In the genomic region with DNA sequence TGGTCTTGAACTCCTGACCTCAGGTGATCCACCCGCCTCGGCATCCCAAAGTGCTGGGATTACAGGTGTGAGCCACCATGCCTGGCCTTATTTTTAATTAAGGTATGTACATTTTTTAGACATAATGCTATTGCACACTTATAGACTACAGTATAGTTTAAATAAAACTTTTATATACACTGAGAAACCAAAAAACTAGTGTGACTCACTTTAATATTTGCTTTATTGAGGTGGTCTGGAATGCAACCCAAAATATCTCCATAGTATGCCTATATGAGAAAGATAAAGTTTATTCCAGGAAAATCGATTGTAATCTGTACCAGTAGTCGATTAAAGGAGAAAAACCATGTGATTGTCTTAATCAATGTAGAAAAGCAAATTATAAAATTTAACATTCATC, we compare ENCODE assay signal across 35 cellular contexts.
A peak's percentile ranks its signal among the peaks of the same experiment; 100 is the strongest.
DNase-seq lines count a peak whose midpoint lies in the region; ATAC-seq and TF ChIP-seq lines count a peak whose summit lies in the region.
"Had no signal": no experiment of that assay in that cellular context is flagged by ENCODE, and none has a peak within 500 bp of the region (broad histone marks: within the 10 kb centered on the region; RNA-seq: fewer than 3 reads in every experiment).

No MANE protein-coding gene starts in this region.

- TF ChIP-seq CTCF in natural killer cell (IDR thresholded peaks at IDR 0.05) = no peak
- TF ChIP-seq CTCF in PC-3 (conservative IDR thresholded peaks at IDR 0.05; ENCODE audit: low read depth, low read length) = no peak
- no peak for TF ChIP-seq CTCF in Panc1 (IDR thresholded peaks at IDR 0.05)

- H3K9me2 ChIP-seq in PC-3 (replicated peaks; ENCODE audit: low read length) = 0 out of 2 replicates have a peak, but pooled peaks cover 3% of the 10 kb centered on the region

- in situ Hi-C loops in Panc1 (cut with HindIII; ENCODE audit: low pct_unique_long_range_greater_than_20kb, low sequenced_read_pairs) = no loop called here

- ATAC-seq in natural killer cell (no peak), PC-3 (peak; percentile 83), Panc1 (no peak), T-helper 17 cell (no peak), GM18498 (IDR thresholded peaks at IDR 0.05; ENCODE audit: unreplicated experiment) (no peak)
- ATAC-seq in natural killer cell treated with Interleukin-12 subunit alpha and Interleukin-12 subunit beta and Interleukin-15 and Interleukin-18, amount 100 ng/mL, for 72 hours = no peak
- ATAC-seq: A549; CD8-positive, alpha-beta T cell had no signal

- H3K27ac ChIP-seq in PC-3 (ENCODE audit: low read length) (0 out of 2 replicates have a peak overlapping the region, but pooled peaks have one; percentile 9), Panc1 (ENCODE audit: low read length) (peak overlapping the region; percentile 100; the same call in 1 of the 2 replicates)
- H3K27ac ChIP-seq: 22Rv1; A549; BLaER1; BLaER1 treated with 17β-estradiol and CSF1 and Interleukin-3, amounts not matched to agents 10 nM and 100 nM; C4-2B had no signal

- no peaks in the 10 kb centered on the region for H3K36me3 ChIP-seq in PC-3 (ENCODE audit: low read depth, low read length)
- no peaks in the 10 kb centered on the region for H3K36me3 ChIP-seq in Panc1 (ENCODE audit: control insufficient read depth, insufficient read depth, low read length)
- H3K36me3 ChIP-seq: BE2C; BLaER1; BLaER1 treated with 17β-estradiol and CSF1 and Interleukin-3, amounts not matched to agents 10 nM and 100 nM had no signal

- no peak overlapping the region for H2AFZ ChIP-seq in PC-3 (ENCODE audit: low read length)

- H3K4me1 ChIP-seq in PC-3 (ENCODE audit: insufficient read depth, low read length) = peaks cover 21% of the 10 kb centered on the region
- H3K4me1 ChIP-seq in Panc1 (ENCODE audit: control insufficient read depth, insufficient read depth, low read length) = peaks cover 9% of the 10 kb centered on the region
- H3K4me1 ChIP-seq: BE2C had no signal

- no peak for DNase-seq in natural killer cell
- no peak for DNase-seq in natural killer cell treated with Interleukin-12 subunit alpha and Interleukin-12 subunit beta and Interleukin-15 and Interleukin-18, amount 100 ng/mL, for 72 hours (ENCODE audit: low spot score)
- DNase-seq in PC-3 = peak; percentile 54
- DNase-seq in Panc1 (ENCODE audit: low read depth, low spot score) = no peak
- no peak for DNase-seq in T-helper 17 cell
- no peak for DNase-seq in NCI-H1436 treated with DMSO at 0.1 percent for 48 hours (lab: John Stamatoyannopoulos, UW)
- no peak for DNase-seq in NCI-H82 treated with DMSO at 0.1 percent for 48 hours (lab: John Stamatoyannopoulos, UW; ENCODE audit: unreplicated experiment)
- DNase-seq: 8988T; ACHN; AML-193; BE2C; C1 segment of cervical spinal cord; Caco-2; Calu3; CD4-positive, alpha-beta memory T cell; CD4-positive, alpha-beta T cell; CD4-positive, CD25-positive, alpha-beta regulatory T cell; CD8-positive, alpha-beta memory T cell; CD8-positive, alpha-beta T cell; COR-L47; DMS 273 treated with DMSO at 0.1 percent for 48 hours; DMS153; DMS53; DMS79; DMS79 treated with DMSO at 0.1 percent for 48 hours; DND-41; EL had no signal

- CTCF ChIA-PET in PC-3 (lab: Charles Lee) = no interaction called here
- CTCF ChIA-PET in Panc1 (lab: Charles Lee) = no interaction called here

- no peaks in the 10 kb centered on the region for H4K20me1 ChIP-seq in PC-3 (ENCODE audit: low read length)
- H4K20me1 ChIP-seq: BLaER1; BLaER1 treated with 17β-estradiol and CSF1 and Interleukin-3, amounts not matched to agents 10 nM and 100 nM had no signal

- H3K9ac ChIP-seq in PC-3 (ENCODE audit: low read length) = no peak overlapping the region
- H3K9ac ChIP-seq: BLaER1; BLaER1 treated with 17β-estradiol and CSF1 and Interleukin-3, amounts not matched to agents 10 nM and 100 nM had no signal

- no peaks in the 10 kb centered on the region for H3K27me3 Mint-ChIP-seq in natural killer cell (ENCODE audit: low read depth in 2 of 2)
- H3K27me3 Mint-ChIP-seq in natural killer cell treated with Interleukin-12 subunit alpha and Interleukin-12 subunit beta and Interleukin-15 and Interleukin-18, amount 100 ng/mL, for 72 hours = no peaks in the 10 kb centered on the region
- H3K27me3 Mint-ChIP-seq in T-helper 17 cell = no peaks in the 10 kb centered on the region
- H3K27me3 Mint-ChIP-seq: CD4-positive, alpha-beta T cell; CD4-positive, CD25-positive, alpha-beta regulatory T cell; CD8-positive, alpha-beta memory T cell had no signal

- peaks cover 16 to 31% of the 10 kb centered on the region in 2 donors for H3K4me1 Mint-ChIP-seq in natural killer cell
- peaks cover 14 to 15% of the 10 kb centered on the region in 2 donors for H3K4me1 Mint-ChIP-seq in natural killer cell treated with Interleukin-12 subunit alpha and Interleukin-12 subunit beta and Interleukin-15 and Interleukin-18, amount 100 ng/mL, for 72 hours (ENCODE audit: low read depth in 2 of 2)
- H3K4me1 Mint-ChIP-seq in T-helper 17 cell = peaks cover 10% of the 10 kb centered on the region
- H3K4me1 Mint-ChIP-seq: B cell had no signal

- intact Hi-C loops in natural killer cell (cut with micrococcal nuclease) (loop anchor here (10.0 kb wide), 1 partner anchor 103 kb away; no protein-coding TSS in a partner anchor), PC-3 (cut with micrococcal nuclease) (no loop called here), Panc1 (cut with micrococcal nuclease; ENCODE audit: unreplicated experiment) (no loop called here)

- no peaks in the 10 kb centered on the region for H3K9me3 Mint-ChIP-seq in natural killer cell
- H3K9me3 Mint-ChIP-seq in natural killer cell treated with Interleukin-12 subunit alpha and Interleukin-12 subunit beta and Interleukin-15 and Interleukin-18, amount 100 ng/mL, for 72 hours = no peaks in the 10 kb centered on the region
- H3K9me3 Mint-ChIP-seq: CD4-positive, alpha-beta memory T cell; CD8-positive, alpha-beta memory T cell had no signal

- H3K36me3 Mint-ChIP-seq in natural killer cell (no peaks in the 10 kb centered on the region), T-helper 17 cell (ENCODE audit: low read depth) (no peaks in the 10 kb centered on the region)
- no peaks in the 10 kb centered on the region for H3K36me3 Mint-ChIP-seq in natural killer cell treated with Interleukin-12 subunit alpha and Interleukin-12 subunit beta and Interleukin-15 and Interleukin-18, amount 100 ng/mL, for 72 hours
- H3K36me3 Mint-ChIP-seq: CD4-positive, alpha-beta memory T cell; CD4-positive, CD25-positive, alpha-beta regulatory T cell; CD8-positive, alpha-beta memory T cell; CD8-positive, alpha-beta T cell had no signal

- no peaks in the 10 kb centered on the region for H3F3A ChIP-seq in PC-3 (ENCODE audit: low read length, unreplicated experiment)

- H3K9me3 ChIP-seq in PC-3 (ENCODE audit: low read length) (no peaks in the 10 kb centered on the region), Panc1 (ENCODE audit: control insufficient read depth, insufficient read depth, low read depth, low read length) (peaks cover 20% of the 10 kb centered on the region; the same call in 1 of the 2 replicates), T-helper 17 cell (ENCODE audit: control insufficient read depth, low read length, poor library complexity, severe bottlenecking) (no peaks in the 10 kb centered on the region)
- H3K9me3 ChIP-seq: BE2C, Caco-2 had no signal

- no TSS peak for BruUV-seq in PC-3 (replicated peaks; lab: Mats Ljungman, UMichigan)
- no TSS peak for BruUV-seq in Panc1 (replicated peaks; lab: Mats Ljungman, UMichigan)

- H3K4me2 ChIP-seq in PC-3 (ENCODE audit: low read length) = 0 out of 2 replicates have a peak overlapping the region, but pooled peaks have one; percentile 10
- H3K4me2 ChIP-seq: A549; BLaER1; BLaER1 treated with 17β-estradiol and CSF1 and Interleukin-3, amounts not matched to agents 10 nM and 100 nM had no signal

- H3K79me2 ChIP-seq in PC-3 (ENCODE audit: low read length) = no peaks in the 10 kb centered on the region

- POLR2A ChIA-PET in PC-3 (lab: Charles Lee; ENCODE audit: unreplicated experiment) (no interaction called here), Panc1 (lab: Charles Lee) (no interaction called here)

- no peak overlapping the region for H3K4me3 ChIP-seq in PC-3 (ENCODE audit: low read length)
- H3K4me3 ChIP-seq in Panc1 (ENCODE audit: low read depth in 2 of 2, low read length in 2 of 2) = no peak overlapping the region
- H3K4me3 ChIP-seq: A549; BLaER1; BLaER1 treated with 17β-estradiol and CSF1 and Interleukin-3, amounts not matched to agents 10 nM and 100 nM had no signal

- H3K27me3 ChIP-seq in PC-3 (ENCODE audit: low read length) (no peaks in the 10 kb centered on the region), Panc1 (ENCODE audit: control insufficient read depth, insufficient read depth, low read length) (no peaks in the 10 kb centered on the region)
- H3K27me3 ChIP-seq: BE2C; BLaER1 treated with 17β-estradiol and CSF1 and Interleukin-3, amounts not matched to agents 10 nM and 100 nM had no signal

- H3K27ac Mint-ChIP-seq in natural killer cell = peak overlapping the region; percentile 88 to 96
- no peak overlapping the region for H3K27ac Mint-ChIP-seq in natural killer cell treated with Interleukin-12 subunit alpha and Interleukin-12 subunit beta and Interleukin-15 and Interleukin-18, amount 100 ng/mL, for 72 hours
- peak overlapping the region; percentile 32 for H3K27ac Mint-ChIP-seq in T-helper 17 cell
- H3K27ac Mint-ChIP-seq: B cell; CD14-positive monocyte; CD4-positive, alpha-beta memory T cell; CD4-positive, alpha-beta T cell; CD8-positive, alpha-beta T cell had no signal

- H3K4me3 Mint-ChIP-seq in natural killer cell = no peak overlapping the region
- H3K4me3 Mint-ChIP-seq in natural killer cell treated with Interleukin-12 subunit alpha and Interleukin-12 subunit beta and Interleukin-15 and Interleukin-18, amount 100 ng/mL, for 72 hours = no peak overlapping the region
- no peak overlapping the region for H3K4me3 Mint-ChIP-seq in T-helper 17 cell
- H3K4me3 Mint-ChIP-seq: B cell; CD14-positive monocyte; CD4-positive, alpha-beta memory T cell; CD4-positive, alpha-beta T cell; CD8-positive, alpha-beta memory T cell; CD8-positive, alpha-beta T cell had no signal

Comparison
In these comparisons a context has a peak if more than half of its experiments do, and no peak if none do; other contexts are left out.
1. H3K27ac Mint-ChIP-seq: peak in natural killer cell (2 of 2) and T-helper 17 cell (single experiment); none in natural killer cell treated with Interleukin-12 subunit alpha and Interleukin-12 subunit beta and Interleukin-15 and Interleukin-18, amount 100 ng/mL, for 72 hours (0 of 2).